ENCODE assay signal across 22 cellular contexts in the genomic region with DNA sequence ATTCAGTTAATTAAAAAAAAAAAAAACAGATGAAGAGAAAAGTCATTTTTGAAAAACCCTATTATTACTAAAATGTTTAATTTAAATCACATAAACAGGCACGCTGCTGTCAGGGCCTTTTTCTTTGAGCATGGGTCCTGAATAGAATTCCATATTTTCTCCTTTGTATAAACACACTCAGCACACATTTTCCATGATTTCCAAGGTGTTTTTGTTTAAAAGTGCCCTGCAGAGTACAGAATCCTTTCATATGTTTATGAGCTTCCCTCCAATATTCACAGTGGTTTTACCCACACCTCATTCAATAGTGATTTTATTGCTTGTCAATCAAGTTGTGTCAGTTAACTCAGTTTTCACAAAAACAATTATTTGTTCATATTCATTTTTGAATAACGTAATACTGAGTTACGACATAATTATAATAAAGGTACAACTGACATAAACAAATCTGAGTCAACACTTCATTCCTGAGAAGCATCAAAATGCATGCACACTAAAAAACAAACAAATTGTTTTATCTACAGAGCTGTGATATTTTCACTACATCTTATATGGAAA.
"Had no signal": no experiment of that assay in that cellular context is flagged by ENCODE, and none has a peak within 500 bp of the region (broad histone marks: within the 10 kb centered on the region; RNA-seq: fewer than 3 reads in every experiment).

No MANE protein-coding gene starts in this region.

- H3K4me1 ChIP-seq: SJSA1 had no signal

- H3K27ac ChIP-seq: KMS-11, SJSA1, SK-N-MC had no signal

- FAIRE-seq: HepG2, RCC 7860 had no signal

- H3K4me2 ChIP-seq: KMS-11 had no signal

- H3K4me3 ChIP-seq: SJSA1, SK-N-MC had no signal

- DNase-seq: IMR-90, Kasumi-1, MM.1S, NCI-H1092 treated with DMSO at 0.1 percent for 48 hours, NCI-H1436, NCI-H1694 treated with DMSO at 0.1 percent for 48 hours, NCI-H1930, NCI-H2081 treated with DMSO at 0.1 percent for 48 hours, NCI-H2171 treated with DMSO at 0.1 percent for 48 hours, NCI-H345, NCI-H446 treated with DMSO at 0.1 percent for 48 hours, NCI-H510A treated with DMSO at 0.1 percent for 48 hours, NCI-H774, Right ventricle myocardium superior, RPMI8226, SIG-M5, T-helper 2 cell had no signal

- H3K27me3 ChIP-seq: SJSA1 had no signal

- ATAC-seq: HepG2 had no signal
